ENCODE assay signal across 8 cellular contexts in the genomic region with DNA sequence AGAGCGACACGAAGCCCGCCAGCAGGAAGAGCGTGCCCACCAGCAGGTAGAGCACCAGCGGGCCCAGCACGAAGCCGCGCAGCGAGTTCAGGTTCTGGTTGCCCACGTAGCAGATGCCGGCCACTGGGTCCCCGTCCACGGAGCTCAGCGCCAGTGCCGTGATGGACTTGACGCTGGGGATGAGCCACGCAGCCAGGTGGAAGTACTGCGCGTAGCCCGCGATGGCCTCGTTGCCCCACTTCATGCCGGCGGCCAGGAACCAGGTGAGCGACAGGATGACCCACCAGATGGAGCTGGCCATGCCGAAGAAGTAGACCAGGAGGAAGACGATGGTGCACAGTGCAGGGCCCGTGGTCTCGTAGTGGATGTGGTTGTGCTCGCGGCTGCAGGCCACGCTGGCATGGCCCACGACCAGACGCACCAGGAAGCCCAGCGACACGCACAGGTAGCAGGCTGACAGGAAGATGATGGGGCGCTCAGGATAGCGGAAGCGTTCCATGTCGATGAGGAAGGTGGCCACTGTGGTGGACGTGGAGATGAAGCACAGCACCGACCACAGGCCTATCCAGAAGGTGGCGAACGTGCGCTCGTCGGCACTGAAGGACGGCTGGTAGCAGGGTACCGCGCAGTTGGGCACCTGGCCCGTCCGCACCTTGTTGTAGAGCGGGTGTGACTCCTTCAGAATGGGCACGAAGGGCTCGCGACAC. TPM values are rescaled to one million over a fixed set of nuclear protein-coding genes. Genes with fewer than 3 reads are reported as not detected.
DNase-seq lines count a peak whose midpoint lies in the region; ATAC-seq and TF ChIP-seq lines count a peak whose summit lies in the region.

No MANE protein-coding gene starts in this region.

- H3K27me3 Mint-ChIP-seq in T-cell, result peaks cover 27 to 35% of the 10 kb centered on the region in 2 donors

- CTCF ChIA-PET in T-cell (lab: Charles Lee), result no interaction called here

- ATAC-seq in T-cell (replicated peaks in 1 of 4) (no peak), GM18907 (IDR thresholded peaks at IDR 0.05; ENCODE audit: unreplicated experiment) (no peak)

- peaks cover 28 to 38% (median 31%) of the 10 kb centered on the region in 3 donors for H3K4me1 Mint-ChIP-seq in T-cell

- H3K4me3 Mint-ChIP-seq in T-cell, result peak overlapping the region; percentile 81 to 94 (median 84)

- peaks cover 76% of the 10 kb centered on the region for H3K4me1 ChIP-seq in neuron (ENCODE audit: insufficient read depth, low read length)

- peaks cover 41% of the 10 kb centered on the region for H3K36me3 ChIP-seq in neuron (ENCODE audit: insufficient read depth, low read length)

- H3K36me3 Mint-ChIP-seq in T-cell, result no peaks in the 10 kb centered on the region

- peak; percentile 45 for DNase-seq in GM20000 (ENCODE audit: low spot score)
- no peak for DNase-seq in T-cell
- peak; percentile 10 for DNase-seq in fibroblast of mammary gland (ENCODE audit: low read depth)
- no peak for DNase-seq in mesenteric fat pad (ENCODE audit: low spot score)
- DNase-seq in NOMO-1 treated with dmso at 0.1 percent for 144 hours (lab: John Stamatoyannopoulos, UW; ENCODE audit: unreplicated experiment), result no peak
- no peak for DNase-seq in NCI-H128 (lab: John Stamatoyannopoulos, UW; ENCODE audit: unreplicated experiment)

- H3K4me3 ChIP-seq in fibroblast of mammary gland (ENCODE audit: control insufficient read depth, low read depth, low read length) (no peak overlapping the region), neuron (ENCODE audit: low read length) (peak overlapping the region; percentile 87)

- POLR2A ChIA-PET in T-cell (lab: Charles Lee), result no interaction called here

- TF ChIP-seq CTCF in GM20000 (IDR thresholded peaks at IDR 0.05; ENCODE audit: extremely low read depth, missing control alignments) (no peak), fibroblast of mammary gland (conservative IDR thresholded peaks at IDR 0.05; ENCODE audit: control insufficient read depth, insufficient read depth, low read depth, low read length) (peak; percentile 2)

- peaks cover 8% of the 10 kb centered on the region for H3K9me3 ChIP-seq in neuron (ENCODE audit: low read length)

- no peaks in the 10 kb centered on the region for H3K9me3 Mint-ChIP-seq in T-cell

- H2AFZ ChIP-seq in neuron (ENCODE audit: low read depth, low read length), result no peak overlapping the region

- no peak overlapping the region for H3K27ac Mint-ChIP-seq in T-cell

- H3K27me3 ChIP-seq in neuron (ENCODE audit: insufficient read depth, low read length), result no peaks in the 10 kb centered on the region

RNA-seq across cellular contexts. Expression of a gene that starts 2.1 kb away (rescaled TPM):
- under 1 TPM; 0.20 to 0.66 (median 0.44) TPM for total RNA-seq in T-cell
- total RNA-seq in mesenteric fat pad, result 22.3 TPM

RNA-seq across cellular contexts. Expression of a gene that starts 56.2 kb away (rescaled TPM):
- total RNA-seq in T-cell (10 to 100 TPM in 3 of 5 donors, 1 to 10 TPM in 2; 9.0 to 13.6 (median 11.0) TPM), mesenteric fat pad (24.4 TPM)

Comparison
In these comparisons a context has a peak if more than half of its experiments do, and no peak if none do; other contexts are left out.
1. DNase-seq: peak in GM20000 (single experiment) and fibroblast of mammary gland (single experiment); none in T-cell (0 of 34), mesenteric fat pad (single experiment), NOMO-1 treated with dmso at 0.1 percent for 144 hours (single experiment) and NCI-H128 (single experiment).
2. RNA of a gene that starts 2.1 kb away (total RNA-seq): 22.3 TPM in mesenteric fat pad (single experiment); 0.20 to 0.66 TPM in T-cell; every median in the first group is over 10 times any median in the second.